ENCODE assay signal across 11 cellular contexts in genomic region chr12:9334964-9335363, GRCh38.
DNase-seq lines count a peak whose midpoint lies in the region; ATAC-seq and TF ChIP-seq lines count a peak whose summit lies in the region.
"Had no signal": no experiment of that assay in that cellular context is flagged by ENCODE, and none has a peak within 500 bp of the region (broad histone marks: within the 10 kb centered on the region; RNA-seq: fewer than 3 reads in every experiment).

No MANE protein-coding gene starts in this region.

- no peak overlapping the region for H2BK15ac ChIP-seq in neuronal stem cell (ENCODE audit: low read length)

- H3K36me3 ChIP-seq in WERI-Rb-1 (no peaks in the 10 kb centered on the region), hepatocyte (replicated peaks; ENCODE audit: insufficient read depth, low read depth) (no peaks in the 10 kb centered on the region), neuronal stem cell (replicated peaks in 1 of 2; ENCODE audit: control insufficient read depth in 2 of 2, insufficient read depth in 2 of 2, low read length in 2 of 2) (peaks cover 0 to 33% of the 10 kb centered on the region in 2 donors)

- no peak overlapping the region for H4K8ac ChIP-seq in neuronal stem cell (ENCODE audit: low read depth, low read length)

- peak overlapping the region; percentile 6 for H3K18ac ChIP-seq in neuronal stem cell (ENCODE audit: low read length)

- H3K4me2 ChIP-seq in hepatocyte (no peak overlapping the region), neuronal stem cell (ENCODE audit: insufficient read depth, low read length, poor library complexity, severe bottlenecking) (no peak overlapping the region)
- H3K4me2 ChIP-seq: GM23338 had no signal

- H3K4me1 ChIP-seq in hepatocyte (ENCODE audit: insufficient read depth), result peaks cover 19% of the 10 kb centered on the region
- H3K4me1 ChIP-seq in neuronal stem cell (ENCODE audit: control insufficient read depth in 2 of 2, insufficient read depth in 1 of 2, low read depth in 1 of 2, low read length in 2 of 2), result peaks cover 1 to 8% of the 10 kb centered on the region in 2 donors

- H4K20me1 ChIP-seq in hepatocyte (ENCODE audit: insufficient read depth, poor library complexity, severe bottlenecking), result no peaks in the 10 kb centered on the region
- H4K20me1 ChIP-seq: BLaER1 treated with 17β-estradiol and CSF1 and Interleukin-3, amounts not matched to agents 10 nM and 100 nM had no signal

- H3K27me3 ChIP-seq in HL-60 (ENCODE audit: insufficient read depth, poor library complexity, severe bottlenecking), result no peaks in the 10 kb centered on the region
- H3K27me3 ChIP-seq in WERI-Rb-1 (ENCODE audit: insufficient read depth, low read depth, severe bottlenecking), result no peaks in the 10 kb centered on the region
- no peaks in the 10 kb centered on the region for H3K27me3 ChIP-seq in hepatocyte
- H3K27me3 ChIP-seq in neuronal stem cell (ENCODE audit: control insufficient read depth in 3 of 3, insufficient read depth in 3 of 3, low read depth in 1 of 3, low read length in 3 of 3), result no peaks in the 10 kb centered on the region
- H3K27me3 ChIP-seq: BLaER1 treated with 17β-estradiol and CSF1 and Interleukin-3, amounts not matched to agents 10 nM and 100 nM had no signal

- H2BK120ac ChIP-seq in neuronal stem cell (ENCODE audit: low read depth, low read length), result no peak overlapping the region

- H3K4ac ChIP-seq in neuronal stem cell (ENCODE audit: low read length), result no peak overlapping the region

- no peak for DNase-seq in HL-60 (ENCODE audit: low read depth in 1 of 2, low spot score in 1 of 2)
- DNase-seq in WERI-Rb-1, result no peak
- DNase-seq in hepatocyte (ENCODE audit: low spot score), result no peak
- no peak for DNase-seq in neuronal stem cell (ENCODE audit: low spot score)
- DNase-seq in hepatic stellate cell (ENCODE audit: low spot score), result no peak
- DNase-seq in ureter (ENCODE audit: low spot score), result no peak
- DNase-seq: CD8-positive, alpha-beta T cell; HCEC 1CT had no signal

- no peaks in the 10 kb centered on the region for H3K9me2 ChIP-seq in hepatocyte (replicated peaks; ENCODE audit: insufficient read depth)

- H4K91ac ChIP-seq in neuronal stem cell (ENCODE audit: low read depth, low read length, poor library complexity), result peak overlapping the region; percentile 61

- no peak overlapping the region for H2BK5ac ChIP-seq in neuronal stem cell (ENCODE audit: low read length)

- H2AFZ ChIP-seq in hepatocyte (no peak overlapping the region), neuronal stem cell (ENCODE audit: low read length) (no peak overlapping the region)
- H2AFZ ChIP-seq: GM23338 had no signal

- H3K23ac ChIP-seq in neuronal stem cell (ENCODE audit: low read depth, low read length, poor library complexity), result peak overlapping the region; percentile 43

- WGBS in hepatocyte (ENCODE audit: low lambda C conversion rate, missing lambda C conversion rate), result 79% methylated on average over 5 of the region's 5 CpGs
- WGBS in neuronal stem cell (ENCODE audit: extremely low coverage in 2 of 2, insufficient read length in 2 of 2, insufficient replicate concordance in 1 of 2), 2 donors, result no CpG with 5 or more reads among the region's 5 CpGs

- ATAC-seq in HG03521 (IDR thresholded peaks at IDR 0.05; ENCODE audit: unreplicated experiment), result no peak
- ATAC-seq: CD8-positive, alpha-beta T cell; GM23338 had no signal

- no peak overlapping the region for H2AK5ac ChIP-seq in neuronal stem cell (ENCODE audit: low read depth, low read length)

- H3K4me3 ChIP-seq in HL-60 (replicated peaks; ENCODE audit: insufficient read depth, low read length), result no peak overlapping the region
- no peak overlapping the region for H3K4me3 ChIP-seq in WERI-Rb-1 (ENCODE audit: low read depth, low read length)
- H3K4me3 ChIP-seq in hepatocyte, result no peak overlapping the region
- H3K4me3 ChIP-seq in neuronal stem cell (ENCODE audit: low read length in 2 of 2), result peak overlapping the region in 1 of 2 donors; percentile 8
- H3K4me3 ChIP-seq: BLaER1 treated with 17β-estradiol and CSF1 and Interleukin-3, amounts not matched to agents 10 nM and 100 nM; GM23338 had no signal

- no peaks in the 10 kb centered on the region for H3K79me1 ChIP-seq in neuronal stem cell (ENCODE audit: low read depth, low read length)

- no peak for TF ChIP-seq CTCF in HL-60 (IDR thresholded peaks at IDR 0.05; ENCODE audit: insufficient read depth, low read length)
- TF ChIP-seq CTCF in WERI-Rb-1 (IDR thresholded peaks at IDR 0.05; ENCODE audit: low read depth, low read length), result 0 out of 2 replicates have a peak, but pooled peaks have one; percentile 0
- no peak for TF ChIP-seq CTCF in hepatocyte (IDR thresholded peaks at IDR 0.05; ENCODE audit: poor library complexity)

- H3K9me3 ChIP-seq in WERI-Rb-1 (ENCODE audit: severe bottlenecking) (no peaks in the 10 kb centered on the region), hepatocyte (ENCODE audit: low read depth) (peaks cover 3% of the 10 kb centered on the region), neuronal stem cell (replicated peaks in 1 of 2; ENCODE audit: control insufficient read depth in 2 of 2, insufficient read depth in 1 of 2, low read depth in 1 of 2, low read length in 2 of 2) (peaks cover 3 to 6% of the 10 kb centered on the region in 2 donors)

- H3K79me2 ChIP-seq in hepatocyte, result no peaks in the 10 kb centered on the region

- no peak overlapping the region for H2BK12ac ChIP-seq in neuronal stem cell (ENCODE audit: low read length)

- H3K14ac ChIP-seq in neuronal stem cell (ENCODE audit: low read length), result no peak overlapping the region

- no peak overlapping the region for H3K9ac ChIP-seq in neuronal stem cell (ENCODE audit: low read depth, low read length, poor library complexity)

- H3K27ac ChIP-seq in HL-60 (replicated peaks), result peak overlapping the region; percentile 90
- H3K27ac ChIP-seq in WERI-Rb-1, result no peak overlapping the region
- H3K27ac ChIP-seq in hepatocyte, result peak overlapping the region; percentile 85
- no peak overlapping the region for H3K27ac ChIP-seq in neuronal stem cell (replicated peaks; ENCODE audit: low read length)

Comparison
In these comparisons a context has a peak if more than half of its experiments do, and no peak if none do; other contexts are left out.
1. H3K27ac ChIP-seq: peak in HL-60 (single experiment) and hepatocyte (single experiment); none in WERI-Rb-1 (single experiment) and neuronal stem cell (single experiment).